ENCODE assay signal across 11 cellular contexts in the genomic region with DNA sequence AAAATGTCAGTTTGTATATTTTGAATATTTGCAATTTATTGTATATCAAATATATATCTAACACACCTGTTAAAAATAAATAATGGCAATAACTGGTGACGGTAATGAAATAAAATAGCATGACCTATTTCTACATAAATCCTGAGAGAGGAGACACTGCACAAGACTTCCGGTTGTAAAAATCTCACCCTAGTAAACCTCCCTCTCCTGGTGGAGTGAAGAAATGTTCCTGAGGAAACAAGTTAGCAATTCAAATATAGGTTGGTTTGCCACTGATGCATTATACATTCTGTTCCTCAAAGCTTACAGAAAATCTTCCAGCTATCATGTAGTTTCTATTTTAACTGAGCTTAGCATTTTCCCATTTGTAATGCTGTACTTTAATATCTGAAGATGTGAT.
DNase-seq lines count a peak whose midpoint lies in the region; ATAC-seq and TF ChIP-seq lines count a peak whose summit lies in the region.
"Had no signal": no experiment of that assay in that cellular context is flagged by ENCODE, and none has a peak within 500 bp of the region (broad histone marks: within the 10 kb centered on the region; RNA-seq: fewer than 3 reads in every experiment).

No MANE protein-coding gene starts in this region.

- CTCF ChIA-PET in Calu3 (lab: Charles Lee): interaction anchor here (1.1 kb wide), 1 partner anchor 178 kb away, joined by 3 read pairs; no protein-coding TSS in a partner anchor

- peaks cover 5% of the 10 kb centered on the region for H3K9me3 Mint-ChIP-seq in Calu3 (ENCODE audit: low read depth, unreplicated experiment)

- H3K27ac Mint-ChIP-seq in Calu3 (ENCODE audit: unreplicated experiment): no peak overlapping the region
- H3K27ac Mint-ChIP-seq: memory B cell had no signal

- DNase-seq in Calu3 (peak; percentile 23), HuH-7 (ENCODE audit: low spot score) (peak; percentile 16), RKO (ENCODE audit: low spot score) (peak; percentile 65), iPS-NIHi11 (ENCODE audit: low spot score) (peak; percentile 29), activated gamma-delta T cell (lab: John Stamatoyannopoulos, UW) (no peak)
- DNase-seq: activated CD4-positive, alpha-beta T cell treated with anti-CD3 and anti-CD28 coated beads for 1 hour; colonic mucosa had no signal

- H3K4me3 Mint-ChIP-seq in Calu3 (ENCODE audit: low read depth, unreplicated experiment): no peak overlapping the region
- H3K4me3 Mint-ChIP-seq: memory B cell had no signal

- ATAC-seq in GM21619 (IDR thresholded peaks at IDR 0.05; ENCODE audit: unreplicated experiment) (no peak), GM21786 (IDR thresholded peaks at IDR 0.05; ENCODE audit: unreplicated experiment) (no peak), GM19467 (IDR thresholded peaks at IDR 0.05; ENCODE audit: unreplicated experiment) (no peak)

- intact Hi-C loops in Calu3 (cut with micrococcal nuclease; ENCODE audit: unreplicated experiment): loop anchor here (1.0 to 5.0 kb wide), 2 partner anchors 180 to 658 kb away; no protein-coding TSS in a partner anchor

- no peaks in the 10 kb centered on the region for H3K36me3 Mint-ChIP-seq in Calu3 (ENCODE audit: insufficient read depth, unreplicated experiment)
- H3K36me3 Mint-ChIP-seq: memory B cell had no signal

- H3K4me1 Mint-ChIP-seq in Calu3 (ENCODE audit: low read depth, unreplicated experiment): no peaks in the 10 kb centered on the region
- H3K4me1 Mint-ChIP-seq: memory B cell had no signal

- H3K27me3 Mint-ChIP-seq in Calu3 (ENCODE audit: unreplicated experiment): no peaks in the 10 kb centered on the region
- H3K27me3 Mint-ChIP-seq: memory B cell had no signal

- BruUV-seq in Calu3 (replicated peaks; lab: Mats Ljungman, UMichigan): no TSS peak

- peak; percentile 29 for TF ChIP-seq CTCF in Calu3 (IDR thresholded peaks at IDR 0.05; ENCODE audit: unreplicated experiment)
